ENCODE assay signal across 9 cellular contexts in the genomic region with DNA sequence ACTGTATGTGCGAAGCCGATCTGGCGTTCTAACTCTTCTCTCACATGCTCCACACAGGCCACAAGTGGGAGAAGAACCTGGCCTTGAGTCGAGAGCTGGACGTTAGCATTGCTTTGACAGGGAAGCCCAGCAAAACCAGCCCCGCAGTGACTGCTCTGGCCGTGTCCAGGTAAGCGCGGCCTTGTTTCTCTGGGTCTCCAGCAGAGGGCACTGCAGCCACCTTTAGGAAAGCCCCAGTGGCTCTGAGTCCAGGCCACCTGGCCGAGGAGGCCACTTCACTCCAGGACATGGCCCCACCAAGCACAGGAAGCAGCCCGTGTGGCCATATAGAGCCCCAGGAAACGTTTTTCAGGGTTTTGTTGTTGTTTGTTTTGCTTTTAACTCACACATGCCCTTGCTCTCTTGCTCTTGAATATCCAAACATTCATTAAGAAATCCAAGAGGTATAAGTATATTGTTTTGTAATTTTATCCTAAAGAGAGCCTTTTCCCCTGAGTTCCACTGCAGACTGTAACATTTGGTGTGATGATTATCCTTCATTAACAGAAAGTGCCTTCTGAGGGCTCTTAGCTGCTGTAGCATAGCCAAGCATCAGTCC. TPM values are rescaled to one million over a fixed set of nuclear protein-coding genes. Genes with fewer than 3 reads are reported as not detected.
DNase-seq lines count a peak whose midpoint lies in the region; ATAC-seq and TF ChIP-seq lines count a peak whose summit lies in the region.
"Had no signal": no experiment of that assay in that cellular context is flagged by ENCODE, and none has a peak within 500 bp of the region (broad histone marks: within the 10 kb centered on the region; RNA-seq: fewer than 3 reads in every experiment).

No MANE protein-coding gene starts in this region.

- H3K36me3 ChIP-seq in lung (ENCODE audit: control insufficient read depth in 2 of 2, insufficient read depth in 2 of 2, low read length in 2 of 2): peaks cover 0 to 1% of the 10 kb centered on the region in 2 donors
- H3K36me3 ChIP-seq: BLaER1 had no signal

- no peaks in the 10 kb centered on the region for H3K9me3 ChIP-seq in lung (ENCODE audit: control insufficient read depth in 2 of 2, insufficient read depth in 1 of 2, low read length in 1 of 2)
- H3K9me3 ChIP-seq: BLaER1 had no signal

- TF ChIP-seq CTCF in WI38 (IDR thresholded peaks at IDR 0.05; ENCODE audit: low read depth, low read length): peak; percentile 83
- peak; percentile 41 to 91 (median 80) for TF ChIP-seq CTCF in dorsolateral prefrontal cortex (IDR thresholded peaks at IDR 0.05 in 54 of 56, conservative IDR thresholded peaks at IDR 0.05 in 2 of 56; ENCODE audit: low read depth in 1 of 56, partially characterized antibody in 56 of 56)
- TF ChIP-seq CTCF in lung (IDR thresholded peaks at IDR 0.05; ENCODE audit: control extremely low read depth, extremely low read depth): peak; percentile 28

- H3K27ac ChIP-seq in dorsolateral prefrontal cortex: no peak overlapping the region
- no peak overlapping the region for H3K27ac ChIP-seq in lung (ENCODE audit: low read depth in 1 of 2, low read length in 1 of 2)
- H3K27ac ChIP-seq in substantia nigra (ENCODE audit: low read depth, low read length, poor library complexity, severe bottlenecking): no peak overlapping the region
- H3K27ac ChIP-seq: BLaER1 had no signal

- DNase-seq in NCI-H1417 (lab: John Stamatoyannopoulos, UW) (peak; percentile 7 to 35 (median 14)), NCI-H1417 treated with DMSO at 0.1 percent for 48 hours (lab: John Stamatoyannopoulos, UW) (no peak), dorsolateral prefrontal cortex (peak in 6 of 10 donors; percentile 20 to 68 (median 48)), lung (ENCODE audit: low spot score) (peak; percentile 56), substantia nigra (lab: John Stamatoyannopoulos, UW) (peak in 42 of 49 donors; percentile 3 to 71 (median 35))
- peak; percentile 5 for DNase-seq in Jurkat, Clone E6-1 (ENCODE audit: low read depth, low spot score)

- 39 to 54% methylated on average over 12 of the region's 12 CpGs for WGBS in lung, 2 donors

- no peak overlapping the region for H3K4me3 ChIP-seq in Jurkat, Clone E6-1 (ENCODE audit: low read length)
- H3K4me3 ChIP-seq in WI38 (ENCODE audit: low read depth, low read length) (no peak overlapping the region), dorsolateral prefrontal cortex (no peak overlapping the region), lung (no peak overlapping the region)
- H3K4me3 ChIP-seq: BLaER1 had no signal

- ATAC-seq in lung (ENCODE audit: insufficient read depth, low FRiP score): no peak
- no peak for ATAC-seq in HG02970 (IDR thresholded peaks at IDR 0.05; ENCODE audit: low FRiP score, unreplicated experiment)

- intact Hi-C loops in dorsolateral prefrontal cortex (cut with DNase I): loop anchor here (2.0 to 10.0 kb wide), 3 partner anchors 133 to 533 kb away; a partner anchor contains a TSS

- H3K4me1 ChIP-seq in lung (ENCODE audit: control insufficient read depth in 2 of 2, insufficient read depth in 2 of 2, low read length in 2 of 2): no peaks in the 10 kb centered on the region

- no peaks in the 10 kb centered on the region for H3K27me3 ChIP-seq in dorsolateral prefrontal cortex
- no peaks in the 10 kb centered on the region for H3K27me3 ChIP-seq in lung (ENCODE audit: control insufficient read depth, insufficient read depth)
- H3K27me3 ChIP-seq: BLaER1 had no signal

RNA-seq across cellular contexts. Expression of a gene that starts 41.8 kb away (rescaled TPM):
- polyA plus RNA-seq in Jurkat, Clone E6-1 (2012; ENCODE audit: insufficient read depth, insufficient read length): 1.6 TPM
- total RNA-seq in dorsolateral prefrontal cortex (not detected), lung (1 to 10 TPM; 3.1 to 4.5 TPM)
- polyA plus RNA-seq in lung: 1 to 10 TPM; 1.8 to 2.4 TPM

Comparison
In these comparisons a context has a peak if more than half of its experiments do, and no peak if none do; other contexts are left out.
1. CTCF ChIP-seq: peak in every context shown above with its lines; median percentile 83 in WI38; 80 in dorsolateral prefrontal cortex; 28 in lung.